In the genomic region with DNA sequence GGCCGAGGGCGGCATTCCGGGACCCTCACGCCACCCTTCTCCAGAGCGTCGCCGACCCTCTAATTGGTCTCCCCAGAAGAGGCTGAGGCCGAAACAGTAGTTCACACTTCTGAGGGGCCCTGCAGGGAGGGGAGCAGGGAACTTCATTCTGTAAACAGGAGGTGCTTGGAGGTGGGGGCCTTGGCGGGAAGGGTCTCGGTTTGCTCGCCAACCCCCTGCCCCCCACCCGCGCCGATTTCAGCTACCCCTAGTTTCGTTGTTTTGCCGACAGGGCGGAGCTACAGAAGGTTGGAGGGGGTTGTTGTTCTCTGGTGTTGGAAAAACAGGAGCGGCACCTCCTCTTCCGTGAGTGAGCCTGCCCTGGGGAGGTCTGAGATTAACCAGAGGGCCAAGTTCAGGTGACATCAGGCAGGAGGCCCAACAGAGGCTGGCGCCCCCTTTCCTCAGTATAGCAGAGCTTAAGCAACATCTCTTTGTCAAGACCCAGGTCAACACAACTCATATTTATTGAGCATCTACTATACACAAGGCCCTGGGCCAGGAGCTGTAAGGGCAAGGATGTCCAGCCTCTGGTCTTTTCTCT, we compare ENCODE assay signal across 7 cellular contexts. TPM values are rescaled to one million over a fixed set of nuclear protein-coding genes. Genes with fewer than 3 reads are reported as not detected.
A peak's percentile ranks its signal among the peaks of the same experiment; 100 is the strongest.
DNase-seq lines count a peak whose midpoint lies in the region; ATAC-seq, FAIRE-seq and TF ChIP-seq lines count a peak whose summit lies in the region.

No MANE protein-coding gene starts in this region.

- DNase-seq in HFFc6 (no peak), iPS-NIHi11 (ENCODE audit: low spot score) (peak; percentile 65), small intestine (peak; percentile 95), NCI-H446 treated with DMSO at 0.1 percent for 48 hours (lab: John Stamatoyannopoulos, UW) (no peak)
- DNase-seq in activated CD8-positive, alpha-beta T cell treated with anti-CD3 and anti-CD28 coated beads, Interleukin-2, amount 10 ng/mL, durations not matched to agents 7 days and 5 days, result no peak

- POLR2A ChIA-PET in activated CD8-positive, alpha-beta T cell treated with anti-CD3 and anti-CD28 coated beads, Interleukin-2, amount 10 ng/mL, durations not matched to agents 7 days and 5 days (lab: Charles Lee), result interaction anchor here (1.1 to 5.2 kb wide), 3 partner anchors 23 to 36 kb away, joined by 3 to 26 read pairs (median 3); partner anchors contain the start of gene PA2G4

- H3K27me3 ChIP-seq in small intestine (ENCODE audit: control insufficient read depth in 2 of 2, insufficient read depth in 2 of 2, low read length in 2 of 2), result no peaks in the 10 kb centered on the region

- H3K4me3 ChIP-seq in small intestine (ENCODE audit: low read depth in 1 of 2, low read length in 2 of 2), result peak overlapping the region; percentile 73 to 74

- WGBS in small intestine, 3 donors, result 6 to 21% (median 15%) methylated on average over 20 of the region's 20 CpGs

- H3K36me3 Mint-ChIP-seq in HFFc6 (ENCODE audit: low read depth), result no peaks in the 10 kb centered on the region
- H3K36me3 Mint-ChIP-seq in activated CD8-positive, alpha-beta T cell treated with anti-CD3 and anti-CD28 coated beads, Interleukin-2, amount 10 ng/mL, durations not matched to agents 7 days and 5 days (ENCODE audit: low read depth), result no peaks in the 10 kb centered on the region

- no peaks in the 10 kb centered on the region for H3K9me3 Mint-ChIP-seq in HFFc6
- no peaks in the 10 kb centered on the region for H3K9me3 Mint-ChIP-seq in activated CD8-positive, alpha-beta T cell treated with anti-CD3 and anti-CD28 coated beads, Interleukin-2, amount 10 ng/mL, durations not matched to agents 7 days and 5 days (ENCODE audit: insufficient read depth)

- peaks cover 7% of the 10 kb centered on the region for H3K4me1 Mint-ChIP-seq in HFFc6 (ENCODE audit: low read depth)
- H3K4me1 Mint-ChIP-seq in activated CD8-positive, alpha-beta T cell treated with anti-CD3 and anti-CD28 coated beads, Interleukin-2, amount 10 ng/mL, durations not matched to agents 7 days and 5 days (ENCODE audit: low read depth), result peaks cover 26% of the 10 kb centered on the region

- peaks cover 0 to 2% of the 10 kb centered on the region in 2 donors for H3K4me1 ChIP-seq in small intestine (ENCODE audit: control insufficient read depth in 2 of 2, insufficient read depth in 1 of 2, low read depth in 1 of 2, low read length in 1 of 2)

- H3K27ac Mint-ChIP-seq in HFFc6, result no peak overlapping the region
- H3K27ac Mint-ChIP-seq in activated CD8-positive, alpha-beta T cell treated with anti-CD3 and anti-CD28 coated beads, Interleukin-2, amount 10 ng/mL, durations not matched to agents 7 days and 5 days, result peak overlapping the region; percentile 16

- peak overlapping the region; percentile 95 to 98 for H3K27ac ChIP-seq in small intestine (ENCODE audit: low read depth in 1 of 2, low read length in 1 of 2)

- H3K27me3 Mint-ChIP-seq in HFFc6 (ENCODE audit: insufficient read depth), result peaks cover 14% of the 10 kb centered on the region
- peaks cover 22% of the 10 kb centered on the region for H3K27me3 Mint-ChIP-seq in activated CD8-positive, alpha-beta T cell treated with anti-CD3 and anti-CD28 coated beads, Interleukin-2, amount 10 ng/mL, durations not matched to agents 7 days and 5 days (ENCODE audit: low read depth)

- 0 out of 2 replicates have a peak, but pooled peaks have one; percentile 8 for TF ChIP-seq CTCF in HFFc6 (IDR thresholded peaks at IDR 0.05)

- CTCF ChIA-PET in activated CD8-positive, alpha-beta T cell treated with anti-CD3 and anti-CD28 coated beads, Interleukin-2, amount 10 ng/mL, durations not matched to agents 7 days and 5 days (lab: Charles Lee), result interaction anchor here (1.1 to 5.8 kb wide), 9 partner anchors 15 to 109 kb away, joined by 3 to 45 read pairs (median 5); partner anchors contain the start of genes PA2G4, RAB5B and ZC3H10

- no peaks in the 10 kb centered on the region for H3K9me3 ChIP-seq in small intestine (ENCODE audit: control insufficient read depth, low read depth)

- H3K36me3 ChIP-seq in small intestine (ENCODE audit: control insufficient read depth in 2 of 2, insufficient read depth in 2 of 2, low read length in 2 of 2), result no peaks in the 10 kb centered on the region

- H3K4me3 Mint-ChIP-seq in HFFc6, result peak overlapping the region; percentile 54
- peak overlapping the region; percentile 79 for H3K4me3 Mint-ChIP-seq in activated CD8-positive, alpha-beta T cell treated with anti-CD3 and anti-CD28 coated beads, Interleukin-2, amount 10 ng/mL, durations not matched to agents 7 days and 5 days

- no peak for FAIRE-seq in small intestine (lab: Jason Lieb, UNC)

- peak; percentile 1 for ATAC-seq in activated CD8-positive, alpha-beta T cell treated with anti-CD3 and anti-CD28 coated beads, Interleukin-2, amount 10 ng/mL, durations not matched to agents 7 days and 5 days
- ATAC-seq in HG02610 (IDR thresholded peaks at IDR 0.05; ENCODE audit: unreplicated experiment) (no peak), GM19328 (IDR thresholded peaks at IDR 0.05; ENCODE audit: unreplicated experiment) (no peak)

RNA-seq across cellular contexts. Expression of gene ERBB3, which starts 0.7 kb away (rescaled TPM):
- total RNA-seq in HFFc6 (2021; fragmentation: NEBNext Ultra II Directional; extraction: Animal tissue kit (Norgen Biotek cat#: 25700)), result 1 to 10 TPM; 1.0 to 2.5 (median 1.8) TPM
- total RNA-seq in activated CD8-positive, alpha-beta T cell treated with anti-CD3 and anti-CD28 coated beads, Interleukin-2, amount 10 ng/mL, durations not matched to agents 7 days and 5 days, result 1 to 10 TPM; 5.4 to 5.9 TPM
- polyA plus RNA-seq in small intestine, result 100 to 1,000 TPM in 1 of 3 donors, 10 to 100 TPM in 2; 53.0 to 131 (median 81.1) TPM

RNA-seq across cellular contexts. Expression of gene PA2G4, which starts 23.7 kb away (rescaled TPM):
- total RNA-seq in HFFc6 (2021; fragmentation: NEBNext Ultra II Directional; extraction: Animal tissue kit (Norgen Biotek cat#: 25700)), result 100 to 1,000 TPM; 144 to 190 (median 177) TPM
- 100 to 1,000 TPM; 316 to 323 TPM for total RNA-seq in activated CD8-positive, alpha-beta T cell treated with anti-CD3 and anti-CD28 coated beads, Interleukin-2, amount 10 ng/mL, durations not matched to agents 7 days and 5 days
- polyA plus RNA-seq in small intestine, result 100 to 1,000 TPM in 1 of 3 donors, 10 to 100 TPM in 2; 63.7 to 156 (median 68.6) TPM

RNA-seq across cellular contexts. Expression of gene RPL41, which starts 35.8 kb away (rescaled TPM):
- 1,000 to 10,000 TPM; 2,722 to 3,464 (median 3,292) TPM for total RNA-seq in HFFc6 (2021; fragmentation: NEBNext Ultra II Directional; extraction: Animal tissue kit (Norgen Biotek cat#: 25700))
- 1,000 to 10,000 TPM; 3,845 to 4,046 TPM for total RNA-seq in activated CD8-positive, alpha-beta T cell treated with anti-CD3 and anti-CD28 coated beads, Interleukin-2, amount 10 ng/mL, durations not matched to agents 7 days and 5 days
- polyA plus RNA-seq in small intestine, result 1,000 to 10,000 TPM; 3,267 to 7,277 (median 6,102) TPM

RNA-seq across cellular contexts. Expression of gene ZC3H10, which starts 37.4 kb away (rescaled TPM):
- total RNA-seq in HFFc6 (2021; fragmentation: NEBNext Ultra II Directional; extraction: Animal tissue kit (Norgen Biotek cat#: 25700)), result 1 to 10 TPM; 3.3 to 4.7 (median 3.8) TPM
- total RNA-seq in activated CD8-positive, alpha-beta T cell treated with anti-CD3 and anti-CD28 coated beads, Interleukin-2, amount 10 ng/mL, durations not matched to agents 7 days and 5 days, result 10 to 100 TPM in 1 of 2 experiments, 1 to 10 TPM in 1; 9.1 to 10.6 TPM
- 1 to 10 TPM; 1.1 to 2.8 (median 1.3) TPM for polyA plus RNA-seq in small intestine

RNA-seq across cellular contexts. Expression of gene RPS26, which starts 38.9 kb away (rescaled TPM):
- 100 to 1,000 TPM in 1 of 6 experiments, 10 to 100 TPM in 5; 40.7 to 151 (median 52.1) TPM for total RNA-seq in HFFc6 (2021; fragmentation: NEBNext Ultra II Directional; extraction: Animal tissue kit (Norgen Biotek cat#: 25700))
- total RNA-seq in activated CD8-positive, alpha-beta T cell treated with anti-CD3 and anti-CD28 coated beads, Interleukin-2, amount 10 ng/mL, durations not matched to agents 7 days and 5 days, result 10 to 100 TPM; 25.2 to 27.2 TPM
- polyA plus RNA-seq in small intestine, result 1,000 to 10,000 TPM; 1,020 to 1,993 (median 1,332) TPM

Comparison
In these comparisons a context has a peak if more than half of its experiments do, and no peak if none do; other contexts are left out.
1. DNase-seq: peak in iPS-NIHi11 (single experiment) and small intestine (single experiment); none in HFFc6 (single experiment), activated CD8-positive, alpha-beta T cell treated with anti-CD3 and anti-CD28 coated beads, Interleukin-2, amount 10 ng/mL, durations not matched to agents 7 days and 5 days (single experiment) and NCI-H446 treated with DMSO at 0.1 percent for 48 hours (single experiment).